In the genomic region with DNA sequence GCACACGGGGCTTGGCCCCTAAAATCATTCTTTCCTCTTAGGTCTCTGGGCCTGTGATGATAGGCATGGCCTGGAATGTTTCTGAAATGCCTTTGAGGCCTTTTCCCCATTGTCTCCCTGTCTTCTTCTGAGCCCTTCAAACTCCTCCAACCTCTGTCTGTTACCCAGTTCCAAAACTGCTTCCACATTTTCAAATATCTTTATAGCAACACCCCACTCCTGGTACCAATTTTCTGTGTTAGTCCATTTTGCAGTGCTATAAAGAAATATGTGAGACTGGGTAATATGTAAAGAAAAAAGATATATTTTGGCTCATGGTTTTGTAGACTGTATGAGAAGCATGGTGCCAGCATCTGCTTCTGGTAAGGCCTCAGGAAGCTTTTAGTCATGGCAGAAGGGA, we compare ENCODE assay signal across 36 cellular contexts.
"Had no signal": no experiment of that assay in that cellular context is flagged by ENCODE, and none has a peak within 500 bp of the region (broad histone marks: within the 10 kb centered on the region; RNA-seq: fewer than 3 reads in every experiment).

No MANE protein-coding gene starts in this region.

- H3K4me3 ChIP-seq: adrenal gland, body of pancreas, breast epithelium had no signal

- H3K36me3 ChIP-seq: adrenal gland, brain microvascular endothelial cell, breast epithelium had no signal

- H3K4me1 ChIP-seq: adrenal gland, body of pancreas, breast epithelium had no signal

- DNase-seq: activated B cell treated with CpG ODN at 0.5 μM for 24 hours; activated CD4-positive, alpha-beta memory T cell treated with anti-CD3 and anti-CD28 coated beads for 36 hours; activated CD4-positive, alpha-beta T cell treated with anti-CD3 and anti-CD28 coated beads for 4 hours; activated CD4-positive, alpha-beta T cell treated with anti-CD3 and anti-CD28 coated beads, Interleukin-2, amount 10 ng/mL, durations not matched to agents 24 days and 14 days; activated CD4-positive, alpha-beta T cell treated with anti-CD3 and anti-CD28 coated beads, Interleukin-2, amount 50 U/mL, for 1 hour; activated CD4-positive, alpha-beta T cell treated with anti-CD3 and anti-CD28 coated beads, Interleukin-2, amount 50 U/mL, for 4 hours; activated CD4-positive, CD25-positive, alpha-beta regulatory T cell treated with anti-CD3 and anti-CD28 coated beads, Interleukin-2, amount 50 U/mL, for 72 hours; activated CD8-positive, alpha-beta memory T cell treated with anti-CD3 and anti-CD28 coated beads, Interleukin-2, amount 50 U/mL, for 4 hours; activated CD8-positive, alpha-beta T cell treated with anti-CD3 and anti-CD28 coated beads for 36 hours; activated effector memory CD4-positive, alpha-beta T cell treated with anti-CD3 and anti-CD28 coated beads, Interleukin-2, amount 50 U/mL, for 16 hours; activated gamma-delta T cell treated with Interleukin-2 at 50 U/mL for 16 hours; activated naive CD4-positive, alpha-beta T cell; activated naive CD4-positive, alpha-beta T cell treated with anti-CD3 and anti-CD28 coated beads for 36 hours; activated naive CD4-positive, alpha-beta T cell treated with anti-CD3 and anti-CD28 coated beads, Interleukin-2, amount 50 U/mL, for 16 hours; activated naive CD8-positive, alpha-beta T cell treated with anti-CD3 and anti-CD28 coated beads, Interleukin-2, amount 10 ng/mL, durations not matched to agents 7 days and 5 days; activated naive CD8-positive, alpha-beta T cell treated with anti-CD3 and anti-CD28 coated beads, Interleukin-2, amount 50 U/mL, for 24 hours; activated T-cell treated with anti-CD3 and anti-CD28 coated beads for 4 hours; activated T-cell treated with anti-CD3 and anti-CD28 coated beads, Interleukin-2, amount 50 U/mL, for 1 hour; activated T-cell treated with anti-CD3 and anti-CD28 coated beads, Interleukin-2, amount 50 U/mL, for 4 hours; activated T-cell treated with anti-CD3 and anti-CD28 coated beads, Interleukin-2, amount 50 U/mL, for 72 hours; adrenal gland; amniotic stem cell; aorta; body of pancreas; brain microvascular endothelial cell; central memory CD4-positive, alpha-beta T cell; T-helper 1 cell; T-helper 2 cell; T-helper 9 cell had no signal

- H3K27ac Mint-ChIP-seq: activated B cell treated with CpG ODN at 0.5 μM for 24 hours; activated CD4-positive, alpha-beta memory T cell treated with anti-CD3 and anti-CD28 coated beads for 36 hours; activated CD4-positive, alpha-beta T cell treated with anti-CD3 and anti-CD28 coated beads, Interleukin-2, amount 10 ng/mL, durations not matched to agents 24 days and 14 days; activated CD8-positive, alpha-beta T cell treated with anti-CD3 and anti-CD28 coated beads for 36 hours; activated naive CD4-positive, alpha-beta T cell treated with anti-CD3 and anti-CD28 coated beads for 36 hours; activated naive CD8-positive, alpha-beta T cell; activated naive CD8-positive, alpha-beta T cell treated with anti-CD3 and anti-CD28 coated beads, Interleukin-2, amount 10 ng/mL, durations not matched to agents 7 days and 5 days; activated naive CD8-positive, alpha-beta T cell treated with anti-CD3 and anti-CD28 coated beads, Interleukin-2, amount 50 U/mL, for 24 hours; activated T-cell treated with anti-CD3 and anti-CD28 coated beads, Interleukin-2, amount 50 U/mL, for 72 hours; activated T-helper 1 cell treated with anti-CD3 and anti-CD28 coated beads, Interleukin-12 subunit alpha, Interleukin-12 subunit beta, Interleukin-2, Interleukin-4 antibody, amounts not matched to agents 30 ng/mL and 10 ng/mL and 1 ng/mL, durations not matched to agents 14 hours and 24 hours and 36 hours; activated T-helper 17 cell treated with anti-CD3 and anti-CD28 coated beads, Interleukin-2, amount 50 U/mL, for 72 hours; T-helper 1 cell treated with Interleukin-12 subunit alpha and Interleukin-12 subunit beta and Interleukin-4 antibody, amounts not matched to agents 30 μg/mL and 1 μg/mL, for 36 hours; T-helper 2 cell treated with Interferon-gamma antibody and Interleukin-4, amounts not matched to agents 5 μg/mL and 100 μg/mL, for 36 hours had no signal

- H3K4me1 Mint-ChIP-seq: activated B cell treated with CpG ODN at 0.5 μM for 24 hours; activated CD4-positive, alpha-beta T cell treated with anti-CD3 and anti-CD28 coated beads, Interleukin-2, amount 10 ng/mL, durations not matched to agents 24 days and 14 days; activated naive CD8-positive, alpha-beta T cell treated with anti-CD3 and anti-CD28 coated beads, Interleukin-2, amount 10 ng/mL, durations not matched to agents 7 days and 5 days; activated naive CD8-positive, alpha-beta T cell treated with anti-CD3 and anti-CD28 coated beads, Interleukin-2, amount 50 U/mL, for 24 hours; activated T-helper 17 cell treated with anti-CD3 and anti-CD28 coated beads, Interleukin-2, amount 50 U/mL, for 72 hours had no signal

- H3K36me3 Mint-ChIP-seq: activated CD4-positive, alpha-beta memory T cell treated with anti-CD3 and anti-CD28 coated beads for 36 hours had no signal

- H3K4me3 Mint-ChIP-seq: activated B cell treated with CpG ODN at 0.5 μM for 24 hours; activated CD4-positive, alpha-beta memory T cell treated with anti-CD3 and anti-CD28 coated beads for 36 hours; activated CD4-positive, alpha-beta T cell treated with anti-CD3 and anti-CD28 coated beads, Interleukin-2, amount 10 ng/mL, durations not matched to agents 24 days and 14 days; activated CD8-positive, alpha-beta T cell treated with anti-CD3 and anti-CD28 coated beads for 36 hours; activated naive CD4-positive, alpha-beta T cell treated with anti-CD3 and anti-CD28 coated beads for 36 hours; activated naive CD8-positive, alpha-beta T cell; activated naive CD8-positive, alpha-beta T cell treated with anti-CD3 and anti-CD28 coated beads, Interleukin-2, amount 10 ng/mL, durations not matched to agents 7 days and 5 days; activated naive CD8-positive, alpha-beta T cell treated with anti-CD3 and anti-CD28 coated beads, Interleukin-2, amount 50 U/mL, for 24 hours; activated T-cell treated with anti-CD3 and anti-CD28 coated beads, Interleukin-2, amount 50 U/mL, for 4 hours; activated T-cell treated with anti-CD3 and anti-CD28 coated beads, Interleukin-2, amount 50 U/mL, for 72 hours; activated T-helper 1 cell treated with anti-CD3 and anti-CD28 coated beads, Interleukin-12 subunit alpha, Interleukin-12 subunit beta, Interleukin-2, Interleukin-4 antibody, amounts not matched to agents 30 ng/mL and 10 ng/mL and 1 ng/mL, durations not matched to agents 14 hours and 24 hours and 36 hours; activated T-helper 17 cell treated with anti-CD3 and anti-CD28 coated beads, Interleukin-2, amount 50 U/mL, for 72 hours; T-helper 1 cell treated with Interleukin-12 subunit alpha and Interleukin-12 subunit beta and Interleukin-4 antibody, amounts not matched to agents 30 μg/mL and 1 μg/mL, for 36 hours; T-helper 2 cell treated with Interferon-gamma antibody and Interleukin-4, amounts not matched to agents 5 μg/mL and 100 μg/mL, for 36 hours had no signal

- H3K27me3 Mint-ChIP-seq: activated B cell treated with CpG ODN at 0.5 μM for 24 hours; activated CD4-positive, alpha-beta memory T cell treated with anti-CD3 and anti-CD28 coated beads for 36 hours; activated CD4-positive, alpha-beta T cell treated with anti-CD3 and anti-CD28 coated beads, Interleukin-2, amount 10 ng/mL, durations not matched to agents 24 days and 14 days; activated CD8-positive, alpha-beta T cell treated with anti-CD3 and anti-CD28 coated beads for 36 hours; activated naive CD8-positive, alpha-beta T cell; activated naive CD8-positive, alpha-beta T cell treated with anti-CD3 and anti-CD28 coated beads, Interleukin-2, amount 50 U/mL, for 24 hours; activated T-helper 17 cell treated with anti-CD3 and anti-CD28 coated beads, Interleukin-2, amount 50 U/mL, for 72 hours had no signal

- H3K27ac ChIP-seq: body of pancreas, brain microvascular endothelial cell, breast epithelium, VCaP had no signal

- H3K27me3 ChIP-seq: adrenal gland, body of pancreas, brain microvascular endothelial cell, breast epithelium had no signal

- H3K9me3 ChIP-seq: adrenal gland had no signal
